In genomic region chr4:102723511-102723910, GRCh38 we compare ENCODE assay signal across 14 cellular contexts.
"Had no signal": no experiment of that assay in that cellular context is flagged by ENCODE, and none has a peak within 500 bp of the region (broad histone marks: within the 10 kb centered on the region; RNA-seq: fewer than 3 reads in every experiment).

No MANE protein-coding gene starts in this region.

- H3K9me3 ChIP-seq: left ventricle myocardium inferior, sigmoid colon, stomach, testis had no signal

- DNase-seq: activated CD4-positive, alpha-beta T cell treated with anti-CD3 and anti-CD28 coated beads, Interleukin-2, amount 10 ng/mL, durations not matched to agents 24 days and 14 days; activated CD4-positive, CD25-positive, alpha-beta regulatory T cell; activated gamma-delta T cell treated with Interleukin-2 at 50 U/mL for 16 hours; anterior cingulate cortex; cerebellar nuclear complex; endodermal cell; hypothalamus; left ventricle myocardium inferior; naive thymus-derived CD8-positive, alpha-beta T cell; sigmoid colon; stimulated activated CD4-positive, alpha-beta T cell treated with anti-CD3 and anti-CD28 coated beads, Interleukin-1b, Interleukin-23, amount 100 ng/mL, for 48 hours; stomach; testis had no signal

- ATAC-seq: naive thymus-derived CD8-positive, alpha-beta T cell had no signal

- H3K27ac ChIP-seq: left ventricle myocardium inferior, parathyroid adenoma, stomach, testis had no signal

- H2AFZ ChIP-seq: parathyroid adenoma had no signal

- H3K79me2 ChIP-seq: parathyroid adenoma had no signal

- H3K4me1 ChIP-seq: parathyroid adenoma, sigmoid colon, stomach, testis had no signal

- H3K9ac ChIP-seq: parathyroid adenoma had no signal

- H3K4me3 ChIP-seq: left ventricle myocardium inferior, sigmoid colon, stomach, testis had no signal

- H3K27me3 ChIP-seq: sigmoid colon, stomach, testis had no signal
